Comparison of ENCODE assay signal across 19 cellular contexts in genomic region chr15:70192490-70192889, GRCh38.
"Had no signal": no experiment of that assay in that cellular context is flagged by ENCODE, and none has a peak within 500 bp of the region (broad histone marks: within the 10 kb centered on the region; RNA-seq: fewer than 3 reads in every experiment).

No MANE protein-coding gene starts in this region.

- DNase-seq: cerebellar nuclear complex; colonic mucosa; dermis blood vessel endothelial cell; erythroblast; foreskin keratinocyte; kidney; mammary epithelial cell; naive thymus-derived CD8-positive, alpha-beta T cell; occipital lobe; pancreas; right cardiac atrium; stimulated activated CD4-positive, alpha-beta T cell treated with anti-CD3 and anti-CD28 coated beads, Interleukin-12 subunit alpha, Interleukin-12 subunit beta, amount 100 ng/mL, for 4 hours; stimulated activated naive CD4-positive, alpha-beta T cell; stomach; substantia nigra; transverse colon had no signal

- H2AFZ ChIP-seq: hepatocyte had no signal

- H3K4me2 ChIP-seq: hepatocyte had no signal

- H3K36me3 ChIP-seq: colonic mucosa, pancreas, stomach, thoracic aorta, transverse colon had no signal

- H3K4me3 ChIP-seq: colonic mucosa, hepatocyte, pancreas, stomach, thoracic aorta, transverse colon had no signal

- H3K79me2 ChIP-seq: hepatocyte had no signal

- H3K27me3 ChIP-seq: colonic mucosa, hepatocyte, pancreas, stomach, transverse colon had no signal

- FAIRE-seq: endothelial cell of umbilical vein, kidney, pancreas had no signal

- H3K27ac ChIP-seq: colonic mucosa, foreskin keratinocyte, hepatocyte, pancreas, stomach, thoracic aorta, transverse colon had no signal

- H3K9me3 ChIP-seq: colonic mucosa, pancreas, thoracic aorta, transverse colon had no signal

- H3K4me1 ChIP-seq: colonic mucosa had no signal
